In genomic region chr16:27326738-27327585, GRCh38 we compare ENCODE assay signal across 8 cellular contexts. TPM values are rescaled to one million over a fixed set of nuclear protein-coding genes. Genes with fewer than 3 reads are reported as not detected.
A peak's percentile ranks its signal among the peaks of the same experiment; 100 is the strongest.
DNase-seq lines count a peak whose midpoint lies in the region; ATAC-seq lines count a peak whose summit lies in the region.

No MANE protein-coding gene starts in this region.

- peak; percentile 73 for ATAC-seq in naive thymus-derived CD4-positive, alpha-beta T cell
- ATAC-seq in GM18867 (IDR thresholded peaks at IDR 0.05; ENCODE audit: unreplicated experiment) (no peak), GM18858 (IDR thresholded peaks at IDR 0.05; ENCODE audit: unreplicated experiment) (no peak)

- peak overlapping the region; percentile 56 for H3K4me3 Mint-ChIP-seq in activated T-cell treated with anti-CD3 and anti-CD28 coated beads, Interleukin-2, amount 50 U/mL, for 24 hours
- H3K4me3 Mint-ChIP-seq in naive thymus-derived CD4-positive, alpha-beta T cell: peak overlapping the region; percentile 44 to 79 (median 68)

- H3K27me3 ChIP-seq in naive thymus-derived CD4-positive, alpha-beta T cell (ENCODE audit: control insufficient read depth in 2 of 2, insufficient read depth in 2 of 2, low read length in 2 of 2): no peaks in the 10 kb centered on the region

- peak overlapping the region; percentile 56 for H3K27ac ChIP-seq in naive thymus-derived CD4-positive, alpha-beta T cell (ENCODE audit: low read depth, low read length)

- intact Hi-C loops in naive thymus-derived CD4-positive, alpha-beta T cell (cut with micrococcal nuclease): loop anchor here (1.0 kb wide), 3 partner anchors 8 to 92 kb away; no protein-coding TSS in a partner anchor

- no peaks in the 10 kb centered on the region for H3K9me3 ChIP-seq in naive thymus-derived CD4-positive, alpha-beta T cell (ENCODE audit: control insufficient read depth in 2 of 3, low read length in 3 of 3)

- H3K36me3 Mint-ChIP-seq in activated T-cell treated with anti-CD3 and anti-CD28 coated beads, Interleukin-2, amount 50 U/mL, for 24 hours (ENCODE audit: low read depth): peaks cover 98% of the 10 kb centered on the region
- peaks cover 0 to 63% (median 25%) of the 10 kb centered on the region in 5 donors for H3K36me3 Mint-ChIP-seq in naive thymus-derived CD4-positive, alpha-beta T cell

- H3K36me3 ChIP-seq in naive thymus-derived CD4-positive, alpha-beta T cell (ENCODE audit: control insufficient read depth in 2 of 3, insufficient read depth in 3 of 3, low read length in 3 of 3): peaks cover 0 to 34% (median 0%) of the 10 kb centered on the region in 3 experiments

- POLR2A ChIA-PET in naive thymus-derived CD4-positive, alpha-beta T cell (lab: Charles Lee): interaction anchor here (0.9 to 1.5 kb wide), 3 partner anchors 9 to 140 kb away, joined by 3 to 4 read pairs (median 3); no protein-coding TSS in a partner anchor

- H3K27ac Mint-ChIP-seq in activated T-cell treated with anti-CD3 and anti-CD28 coated beads, Interleukin-2, amount 50 U/mL, for 24 hours: peak overlapping the region; percentile 96
- H3K27ac Mint-ChIP-seq in naive thymus-derived CD4-positive, alpha-beta T cell: peak overlapping the region; percentile 79 to 94 (median 89)

- H3K27me3 Mint-ChIP-seq in activated T-cell treated with anti-CD3 and anti-CD28 coated beads, Interleukin-2, amount 50 U/mL, for 24 hours: no peaks in the 10 kb centered on the region
- no peaks in the 10 kb centered on the region for H3K27me3 Mint-ChIP-seq in naive thymus-derived CD4-positive, alpha-beta T cell

- peak overlapping the region; percentile 19 for H3K4me3 ChIP-seq in naive thymus-derived CD4-positive, alpha-beta T cell (ENCODE audit: low read length)

- no peaks in the 10 kb centered on the region for H3K9me3 Mint-ChIP-seq in activated T-cell treated with anti-CD3 and anti-CD28 coated beads, Interleukin-2, amount 50 U/mL, for 24 hours
- no peaks in the 10 kb centered on the region for H3K9me3 Mint-ChIP-seq in naive thymus-derived CD4-positive, alpha-beta T cell

- peak; percentile 53 for DNase-seq in GM19238 (ENCODE audit: insufficient read length, low spot score)
- DNase-seq in NCI-H2171 (lab: John Stamatoyannopoulos, UW): peak; percentile 61
- peak; percentile 64 for DNase-seq in activated T-cell treated with anti-CD3 and anti-CD28 coated beads, Interleukin-2, amount 50 U/mL, for 24 hours
- peak; percentile 94 for DNase-seq in fibroblast of gingiva (ENCODE audit: low read depth)
- DNase-seq in naive thymus-derived CD4-positive, alpha-beta T cell: peak in 8 of 9 donors; percentile 37 to 53 (median 46)
- DNase-seq in ureter (ENCODE audit: low spot score): peak; percentile 86

- peaks cover 24 to 66% of the 10 kb centered on the region in 2 donors for H3K4me1 ChIP-seq in naive thymus-derived CD4-positive, alpha-beta T cell (ENCODE audit: control insufficient read depth in 2 of 2, insufficient read depth in 2 of 2, low read length in 2 of 2)

- CTCF ChIA-PET in naive thymus-derived CD4-positive, alpha-beta T cell (lab: Charles Lee): interaction anchor here (0.8 to 1.2 kb wide), 4 partner anchors 11 to 147 kb away, joined by 3 read pairs; no protein-coding TSS in a partner anchor

- peaks cover 84% of the 10 kb centered on the region for H3K4me1 Mint-ChIP-seq in activated T-cell treated with anti-CD3 and anti-CD28 coated beads, Interleukin-2, amount 50 U/mL, for 24 hours (ENCODE audit: low read depth)
- H3K4me1 Mint-ChIP-seq in naive thymus-derived CD4-positive, alpha-beta T cell: peaks cover 53 to 94% (median 87%) of the 10 kb centered on the region in 7 donors

RNA-seq across cellular contexts. Expression of gene IL4R, which starts 13.2 kb away (rescaled TPM):
- total RNA-seq in naive thymus-derived CD4-positive, alpha-beta T cell: 100 to 1,000 TPM; 158 to 498 (median 198) TPM
- 100 to 1,000 TPM in 1 of 2 donors, 10 to 100 TPM in 1; 99.8 to 128 TPM for polyA plus RNA-seq in naive thymus-derived CD4-positive, alpha-beta T cell
- 135 TPM for total RNA-seq in ureter

RNA-seq across cellular contexts. Expression of gene NSMCE1, which starts 58.4 kb away (rescaled TPM):
- total RNA-seq in naive thymus-derived CD4-positive, alpha-beta T cell: 100 to 1,000 TPM in 1 of 5 experiments, 10 to 100 TPM in 4; 45.5 to 106 (median 70.2) TPM
- 100 to 1,000 TPM; 200 to 220 TPM for polyA plus RNA-seq in naive thymus-derived CD4-positive, alpha-beta T cell
- 66.1 TPM for total RNA-seq in ureter
